22 cellular contexts compared by ENCODE assay signal in the genomic region with DNA sequence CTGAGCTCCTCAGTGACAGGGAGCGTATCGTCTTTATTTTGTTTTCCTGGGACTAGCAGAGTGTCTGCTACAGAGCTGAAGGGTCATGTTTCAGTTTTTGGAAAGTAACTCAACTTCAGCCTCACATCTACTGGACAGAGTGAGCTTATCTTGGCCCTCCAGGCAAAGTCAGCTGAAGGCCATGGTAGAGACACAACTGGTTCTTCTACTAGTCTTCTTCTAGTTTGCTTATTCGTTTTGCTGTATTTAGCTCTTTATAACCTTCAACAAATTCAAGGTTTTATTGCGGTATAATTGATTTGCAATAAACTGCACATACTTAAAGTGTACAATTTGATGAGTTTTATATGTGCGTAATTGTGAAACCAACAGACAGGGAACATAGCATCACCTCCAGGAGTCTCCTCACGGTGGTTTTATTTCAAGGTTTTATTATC.
"Had no signal": no experiment of that assay in that cellular context is flagged by ENCODE, and none has a peak within 500 bp of the region (broad histone marks: within the 10 kb centered on the region; RNA-seq: fewer than 3 reads in every experiment).

No MANE protein-coding gene starts in this region.

- H3K4me3 Mint-ChIP-seq: activated naive CD4-positive, alpha-beta T cell treated with anti-CD3 and anti-CD28 coated beads for 36 hours; activated naive CD8-positive, alpha-beta T cell treated with anti-CD3 and anti-CD28 coated beads for 36 hours; naive B cell; nephron progenitor cell; T-helper 2 cell treated with Interferon-gamma antibody and Interleukin-4, amounts not matched to agents 5 μg/mL and 100 μg/mL, for 36 hours; type B pancreatic cell had no signal

- H3K36me3 ChIP-seq: ascending aorta, cardiac muscle cell, colonic mucosa, pancreas, uterus had no signal

- H3K27me3 ChIP-seq: ascending aorta, colonic mucosa, pancreas, uterus had no signal

- H3K27me3 Mint-ChIP-seq: activated naive CD8-positive, alpha-beta T cell treated with anti-CD3 and anti-CD28 coated beads for 36 hours had no signal

- H3K27ac Mint-ChIP-seq: activated naive CD4-positive, alpha-beta T cell treated with anti-CD3 and anti-CD28 coated beads for 36 hours; activated naive CD8-positive, alpha-beta T cell treated with anti-CD3 and anti-CD28 coated beads for 36 hours; brain; nephron progenitor cell; T-helper 2 cell treated with Interferon-gamma antibody and Interleukin-4, amounts not matched to agents 5 μg/mL and 100 μg/mL, for 36 hours; type B pancreatic cell had no signal

- H3K27ac ChIP-seq: ascending aorta, cardiac muscle cell, colonic mucosa, pancreas, psoas muscle, uterus had no signal

- H3K36me3 Mint-ChIP-seq: activated naive CD8-positive, alpha-beta T cell treated with anti-CD3 and anti-CD28 coated beads for 36 hours; brain; type B pancreatic cell had no signal

- H3K4me1 ChIP-seq: colonic mucosa, pancreas had no signal

- H3K9me3 Mint-ChIP-seq: activated naive CD4-positive, alpha-beta T cell treated with anti-CD3 and anti-CD28 coated beads for 36 hours; nephron progenitor cell; T-helper 2 cell treated with Interferon-gamma antibody and Interleukin-4, amounts not matched to agents 5 μg/mL and 100 μg/mL, for 36 hours had no signal

- DNase-seq: activated CD4-positive, alpha-beta T cell treated with anti-CD3 and anti-CD28 coated beads for 4 hours; activated CD4-positive, alpha-beta T cell treated with anti-CD3 and anti-CD28 coated beads, Interleukin-2, amount 50 U/mL, for 4 hours; activated effector memory CD4-positive, alpha-beta T cell treated with Interleukin-2 at 50 U/mL for 16 hours; activated naive CD4-positive, alpha-beta T cell treated with anti-CD3 and anti-CD28 coated beads for 36 hours; activated naive CD8-positive, alpha-beta T cell treated with anti-CD3 and anti-CD28 coated beads for 36 hours; cerebellar nuclear complex; effector memory CD4-positive, alpha-beta T cell; left ventricle myocardium superior; naive B cell; nephron progenitor cell; pancreas; psoas muscle; stimulated activated CD4-positive, alpha-beta T cell treated with anti-CD3 and anti-CD28 coated beads, Interleukin-1b, Interleukin-23, amount 100 ng/mL, for 48 hours; stimulated activated naive CD4-positive, alpha-beta T cell; uterus had no signal

- H3K4me3 ChIP-seq: ascending aorta, cardiac muscle cell, colonic mucosa, pancreas, psoas muscle, smooth muscle cell, uterus had no signal

- ATAC-seq: left ventricle myocardium superior, pancreas, psoas muscle had no signal

- H3K9me3 ChIP-seq: ascending aorta, colonic mucosa, pancreas, psoas muscle, uterus had no signal
